ENCODE assay signal across 1 cellular context in the genomic region with DNA sequence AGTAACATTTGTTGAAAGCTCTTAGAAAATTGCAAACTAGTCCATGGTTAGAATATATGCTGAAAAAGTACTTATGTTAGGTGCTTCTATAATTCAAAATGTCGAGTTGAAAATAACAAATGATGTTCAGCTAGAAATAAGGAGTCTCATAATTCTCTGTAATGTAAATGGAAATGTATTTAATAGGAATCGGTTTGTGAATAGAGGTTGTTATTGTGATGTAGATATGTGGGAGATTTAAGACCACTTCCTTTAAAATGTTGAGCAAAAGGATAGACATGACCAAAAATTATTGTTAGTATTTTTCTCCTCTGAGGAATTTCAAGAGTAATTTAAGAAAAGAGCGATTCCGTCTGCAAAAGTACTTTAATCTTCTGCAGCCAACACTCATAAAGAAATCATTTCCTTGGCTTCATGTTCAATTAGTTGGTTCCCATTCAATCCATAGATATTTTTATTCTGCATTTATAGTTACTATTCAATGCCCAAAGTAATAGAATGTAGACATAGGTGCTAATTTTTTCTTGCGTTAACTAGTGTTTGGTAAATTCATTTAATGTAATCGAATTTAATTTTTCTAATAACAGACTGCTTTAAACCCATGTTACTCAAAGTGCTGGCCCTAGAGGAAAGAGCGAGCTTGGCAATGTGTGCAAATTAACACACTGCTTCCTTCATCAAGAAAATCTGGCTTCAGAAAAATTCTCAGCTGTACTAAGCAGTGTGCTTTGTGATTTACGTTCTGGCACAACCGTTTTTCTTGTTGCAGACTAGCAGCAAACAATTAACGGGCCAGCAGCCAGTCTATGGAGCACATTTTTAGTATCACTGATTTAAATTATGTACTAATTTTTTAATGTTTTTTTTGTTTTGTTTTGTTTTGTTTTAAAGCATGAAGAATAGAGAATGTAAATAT.
TF ChIP-seq lines count a peak whose summit lies in the region.

No MANE protein-coding gene starts in this region.

TF ChIP-seq in IMR-90, 13 proteins besides CTCF, POLR2A, EP300 and RAD21 (continued from another document):
- TF ChIP-seq BHLHE40 (IDR thresholded peaks at IDR 0.05; ENCODE audit: low read depth, low read length) (no peak), FOS (IDR thresholded peaks at IDR 0.05; ENCODE audit: low read depth, low read length) (no peak), MXI1 (IDR thresholded peaks at IDR 0.05; ENCODE audit: borderline replicate concordance, low read depth, low read length) (no peak), NFE2L2 (IDR thresholded peaks at IDR 0.05; ENCODE audit: low read depth, low read length) (no peak), RCOR1 (IDR thresholded peaks at IDR 0.05; ENCODE audit: insufficient replicate concordance, low read length) (no peak), CHD1 (IDR thresholded peaks at IDR 0.05; ENCODE audit: low read depth, low read length) (no peak), CEBPB (IDR thresholded peaks at IDR 0.05; ENCODE audit: low read depth, low read length) (no peak), RFX5 (IDR thresholded peaks at IDR 0.05; ENCODE audit: low read depth, low read length) (no peak), MAFK (IDR thresholded peaks at IDR 0.05; ENCODE audit: low read depth, low read length) (no peak)
- TF ChIP-seq, protein P1, sequence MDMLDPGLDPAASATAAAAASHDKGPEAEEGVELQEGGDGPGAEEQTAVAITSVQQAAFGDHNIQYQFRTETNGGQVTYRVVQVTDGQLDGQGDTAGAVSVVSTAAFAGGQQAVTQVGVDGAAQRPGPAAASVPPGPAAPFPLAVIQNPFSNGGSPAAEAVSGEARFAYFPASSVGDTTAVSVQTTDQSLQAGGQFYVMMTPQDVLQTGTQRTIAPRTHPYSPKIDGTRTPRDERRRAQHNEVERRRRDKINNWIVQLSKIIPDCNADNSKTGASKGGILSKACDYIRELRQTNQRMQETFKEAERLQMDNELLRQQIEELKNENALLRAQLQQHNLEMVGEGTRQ (IDR thresholded peaks at IDR 0.05; ENCODE audit: low read depth, low read length), result no peak
- TF ChIP-seq, protein P2, sequence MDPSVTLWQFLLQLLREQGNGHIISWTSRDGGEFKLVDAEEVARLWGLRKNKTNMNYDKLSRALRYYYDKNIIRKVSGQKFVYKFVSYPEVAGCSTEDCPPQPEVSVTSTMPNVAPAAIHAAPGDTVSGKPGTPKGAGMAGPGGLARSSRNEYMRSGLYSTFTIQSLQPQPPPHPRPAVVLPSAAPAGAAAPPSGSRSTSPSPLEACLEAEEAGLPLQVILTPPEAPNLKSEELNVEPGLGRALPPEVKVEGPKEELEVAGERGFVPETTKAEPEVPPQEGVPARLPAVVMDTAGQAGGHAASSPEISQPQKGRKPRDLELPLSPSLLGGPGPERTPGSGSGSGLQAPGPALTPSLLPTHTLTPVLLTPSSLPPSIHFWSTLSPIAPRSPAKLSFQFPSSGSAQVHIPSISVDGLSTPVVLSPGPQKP (IDR thresholded peaks at IDR 0.05; ENCODE audit: borderline replicate concordance, low read depth, low read length), result no peak
